In the genomic region with DNA sequence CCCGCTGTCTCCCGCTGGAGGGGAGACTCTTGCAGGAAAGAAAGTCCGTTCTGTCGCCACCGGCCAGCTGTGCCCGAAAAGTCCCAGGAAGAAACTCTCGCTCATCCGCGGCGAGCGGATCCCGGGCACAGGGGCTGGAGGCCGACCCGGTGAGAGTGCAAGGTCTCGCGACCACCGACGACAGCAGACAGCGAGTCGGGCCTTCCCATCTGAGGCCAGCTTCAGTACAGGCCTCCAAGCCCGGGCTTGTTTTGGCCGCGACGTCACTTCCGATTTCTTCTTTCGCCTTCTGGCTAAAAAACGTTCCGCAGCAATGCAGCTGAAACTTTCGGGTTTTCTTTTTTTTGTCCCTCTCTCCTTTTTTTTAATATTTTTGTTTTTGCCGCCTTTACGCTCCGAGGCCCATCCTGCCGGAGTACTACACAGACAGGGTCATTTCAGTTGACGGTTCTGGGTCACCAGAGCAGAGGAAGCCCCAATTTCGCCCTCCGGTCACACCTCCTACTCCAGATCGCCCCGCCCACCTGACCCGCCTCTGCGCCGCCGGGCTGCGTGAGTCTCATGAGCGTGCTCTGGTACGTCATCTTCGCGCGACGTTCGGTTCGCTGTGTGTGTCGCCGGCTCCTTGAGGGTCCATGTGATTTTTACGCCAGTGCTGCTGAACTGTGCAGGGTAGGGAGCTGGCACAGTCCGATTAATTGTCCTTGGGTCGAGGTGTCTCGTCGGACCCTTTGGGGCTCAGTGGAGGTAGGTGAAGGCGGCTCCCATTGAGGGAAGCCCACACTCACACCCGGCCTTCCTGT, we compare ENCODE assay signal across 8 cellular contexts. TPM values are rescaled to one million over a fixed set of nuclear protein-coding genes. Genes with fewer than 3 reads are reported as not detected.
DNase-seq lines count a peak whose midpoint lies in the region; ATAC-seq and TF ChIP-seq lines count a peak whose summit lies in the region.

ANKRA2 (minus strand) TSS at position 474 of the 803 bp plus-strand sequence. CDS start 2,758 bp downstream, outside the sequence.
UTP15 (plus strand) TSS at position 578 of the 803 bp plus-strand sequence. CDS start 1,602 bp downstream, outside the sequence.

- peaks cover 9 to 12% of the 10 kb centered on the region in 2 experiments; a peak in 3 of 4 replicates for H3K4me1 ChIP-seq in SK-N-SH (ENCODE audit: control insufficient read depth in 1 of 2, insufficient read depth in 2 of 2, low read depth in 1 of 2, low read length in 1 of 2)
- peaks cover 9 to 49% (median 16%) of the 10 kb centered on the region in 3 donors for H3K4me1 ChIP-seq in gastroesophageal sphincter
- H3K4me1 ChIP-seq in neutrophil (ENCODE audit: control insufficient read depth in 1 of 2, insufficient read depth in 1 of 2, low read depth in 1 of 2, low read length in 1 of 2): peaks cover 18 to 23% of the 10 kb centered on the region in 2 experiments

- no peaks in the 10 kb centered on the region for H3K27me3 ChIP-seq in SK-N-SH (ENCODE audit: insufficient read depth)
- no peaks in the 10 kb centered on the region for H3K27me3 ChIP-seq in gastroesophageal sphincter
- no peaks in the 10 kb centered on the region for H3K27me3 ChIP-seq in neutrophil

- CTCF ChIA-PET in SK-N-SH (lab: Yijun Ruan, JAX): interaction anchor here (0.6 to 2.4 kb wide), 5 partner anchors 11 to 228 kb away, joined by 3 to 13 read pairs (median 4); no protein-coding TSS in a partner anchor

- POLR2A ChIA-PET in SK-N-SH (lab: Yijun Ruan, JAX): interaction anchor here (0.7 to 1.6 kb wide), 3 partner anchors 9 to 68 kb away, joined by 3 to 6 read pairs (median 6); partner anchors contain the start of gene BTF3

- H2AFZ ChIP-seq in SK-N-SH (ENCODE audit: low read depth): peak within 1 kb of the TSS; percentile 92

- peaks cover 77% of the 10 kb centered on the region for H3K79me2 ChIP-seq in SK-N-SH (ENCODE audit: insufficient read depth)

- peak within 1 kb of the TSS; percentile 90 for H3K9ac ChIP-seq in SK-N-SH

- H3K9me3 ChIP-seq in SK-N-SH (no peaks in the 10 kb centered on the region), gastroesophageal sphincter (no peaks in the 10 kb centered on the region), neutrophil (no peaks in the 10 kb centered on the region)

- 2% methylated on average over 40 of the region's 60 CpGs for WGBS in SK-N-SH (ENCODE audit: low lambda C conversion rate)
- WGBS in gastroesophageal sphincter (ENCODE audit: low coverage in 1 of 2), 2 donors: 0 to 1% methylated on average over 18 to 19 of the region's 60 CpGs

- TF ChIP-seq POLR2A in gastroesophageal sphincter (IDR thresholded peaks at IDR 0.05): peak; percentile 19 to 31

- no peaks in the 10 kb centered on the region for H4K20me1 ChIP-seq in SK-N-SH (ENCODE audit: insufficient read depth)

- peak within 1 kb of the TSS; percentile 94 for H3K4me2 ChIP-seq in SK-N-SH

- H3K27ac ChIP-seq in SK-N-SH (ENCODE audit: low read depth in 2 of 2, low read length in 1 of 2) (peak within 1 kb of the TSS; percentile 85 to 87), gastroesophageal sphincter (peak within 1 kb of the TSS; percentile 85 to 96 (median 92)), neutrophil (peak within 1 kb of the TSS; percentile 94), substantia nigra (ENCODE audit: low read depth, low read length, poor library complexity, severe bottlenecking) (peak within 1 kb of the TSS; percentile 86)

- TF ChIP-seq RAD21 in SK-N-SH (IDR thresholded peaks at IDR 0.05; ENCODE audit: low read length): no peak

- no peak for TF ChIP-seq EP300 in SK-N-SH (IDR thresholded peaks at IDR 0.05; ENCODE audit: borderline replicate concordance in 1 of 2, low read depth in 1 of 2, low read length in 1 of 2)
- no peak for TF ChIP-seq EP300 in gastroesophageal sphincter (IDR thresholded peaks at IDR 0.05)

- no peaks in the 10 kb centered on the region for H3F3A ChIP-seq in SK-N-SH (replicated peaks; ENCODE audit: insufficient read depth)

- TF ChIP-seq CTCF in SK-N-SH (IDR thresholded peaks at IDR 0.05): no peak
- TF ChIP-seq CTCF in gastroesophageal sphincter (IDR thresholded peaks at IDR 0.05): no peak
- peak; percentile 4 for TF ChIP-seq CTCF in neutrophil (IDR thresholded peaks at IDR 0.05)

- no peaks in the 10 kb centered on the region for H3K9me2 ChIP-seq in SK-N-SH

- peaks cover 27 to 42% of the 10 kb centered on the region in 2 experiments for H3K36me3 ChIP-seq in SK-N-SH (replicated peaks in 1 of 2; ENCODE audit: control insufficient read depth in 1 of 2, insufficient read depth in 2 of 2, low read length in 1 of 2)
- H3K36me3 ChIP-seq in gastroesophageal sphincter: peaks cover 5 to 49% of the 10 kb centered on the region in 2 donors
- peaks cover 20% of the 10 kb centered on the region for H3K36me3 ChIP-seq in neutrophil

- DNase-seq in GM04504 (ENCODE audit: low read depth) (peak; percentile 96), NCI-H1048 (lab: John Stamatoyannopoulos, UW) (peak; percentile 91), SK-N-SH (peak; percentile 91), substantia nigra (lab: John Stamatoyannopoulos, UW) (peak; percentile 73 to 99 (median 95))
- peak; percentile 99 for DNase-seq in activated naive CD4-positive, alpha-beta T cell treated with anti-CD3 and anti-CD28 coated beads, Interleukin-2, amount 50 U/mL, for 16 hours

- H3K4me3 ChIP-seq in SK-N-SH (ENCODE audit: low read depth in 2 of 2, low read length in 1 of 2) (peak within 1 kb of the TSS; percentile 94 to 99), gastroesophageal sphincter (peak within 1 kb of the TSS; percentile 65 to 76), neutrophil (ENCODE audit: low read depth in 1 of 2, low read length in 1 of 2) (peak within 1 kb of the TSS; percentile 83 to 94)

- ATAC-seq in HG02571 (IDR thresholded peaks at IDR 0.05; ENCODE audit: unreplicated experiment) (peak; percentile 94), gastroesophageal sphincter (peak; percentile 99)

TF ChIP-seq in SK-N-SH, 30 proteins besides CTCF, POLR2A, EP300 and RAD21 (continues in another document):
- TF ChIP-seq SIN3A (IDR thresholded peaks at IDR 0.05; ENCODE audit: borderline replicate concordance, low read depth, low read length): peak; percentile 95
- TF ChIP-seq, protein P1, sequence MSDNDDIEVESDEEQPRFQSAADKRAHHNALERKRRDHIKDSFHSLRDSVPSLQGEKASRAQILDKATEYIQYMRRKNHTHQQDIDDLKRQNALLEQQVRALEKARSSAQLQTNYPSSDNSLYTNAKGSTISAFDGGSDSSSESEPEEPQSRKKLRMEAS (IDR thresholded peaks at IDR 0.05; ENCODE audit: low read depth): peak; percentile 96
- peak; percentile 100 for TF ChIP-seq MXI1 (IDR thresholded peaks at IDR 0.05; ENCODE audit: low read depth, low read length)
- TF ChIP-seq ELF1 (IDR thresholded peaks at IDR 0.05): 0 out of 2 replicates have a peak, but pooled peaks have one; percentile 33
- no peak for TF ChIP-seq NFIC (IDR thresholded peaks at IDR 0.05; ENCODE audit: borderline replicate concordance)
- peak; percentile 44; the same call in 1 of the 2 replicates for TF ChIP-seq TAF1 (IDR thresholded peaks at IDR 0.05; ENCODE audit: borderline replicate concordance, low read depth, low read length)
- TF ChIP-seq TCF12 (IDR thresholded peaks at IDR 0.05): no peak
- TF ChIP-seq ZBTB33 (IDR thresholded peaks at IDR 0.05; ENCODE audit: borderline replicate concordance, low read depth): 0 out of 2 replicates have a peak, but pooled peaks have one; percentile 19
- no peak for TF ChIP-seq FOXM1 (IDR thresholded peaks at IDR 0.05; ENCODE audit: low read depth)
- TF ChIP-seq, protein P2, sequence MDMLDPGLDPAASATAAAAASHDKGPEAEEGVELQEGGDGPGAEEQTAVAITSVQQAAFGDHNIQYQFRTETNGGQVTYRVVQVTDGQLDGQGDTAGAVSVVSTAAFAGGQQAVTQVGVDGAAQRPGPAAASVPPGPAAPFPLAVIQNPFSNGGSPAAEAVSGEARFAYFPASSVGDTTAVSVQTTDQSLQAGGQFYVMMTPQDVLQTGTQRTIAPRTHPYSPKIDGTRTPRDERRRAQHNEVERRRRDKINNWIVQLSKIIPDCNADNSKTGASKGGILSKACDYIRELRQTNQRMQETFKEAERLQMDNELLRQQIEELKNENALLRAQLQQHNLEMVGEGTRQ (IDR thresholded peaks at IDR 0.05; ENCODE audit: borderline replicate concordance, low read depth, low read length): peak; percentile 58
- TF ChIP-seq POLR2AphosphoS5 (IDR thresholded peaks at IDR 0.05; ENCODE audit: low read depth, low read length): peak; percentile 69
- TF ChIP-seq GATA2 (CRISPR knock-in tag; IDR thresholded peaks at IDR 0.05): no peak
- peak; percentile 70 for TF ChIP-seq NRF1 (IDR thresholded peaks at IDR 0.05; ENCODE audit: low read depth, low read length)
- TF ChIP-seq USF1 (IDR thresholded peaks at IDR 0.05; ENCODE audit: borderline replicate concordance, low read depth): peak; percentile 74; the same call in 1 of the 2 replicates

RNA-seq across cellular contexts. Expression of gene ANKRA2, which starts in this region (rescaled TPM):
- polyA plus RNA-seq in SK-N-SH (2012; rRNA removed): 14.5 and 20.5 TPM in 2 replicates
- 16.8 and 18.9 TPM in 2 replicates for polyA plus RNA-seq in SK-N-SH (2012; cell fraction: cytosol; rRNA removed)
- 21.7 and 38.5 TPM in 2 replicates for polyA plus RNA-seq in SK-N-SH (2012; cell fraction: nucleus; rRNA removed)
- total RNA-seq in gastroesophageal sphincter: 10 to 100 TPM; 18.3 to 55.3 (median 28.2) TPM

RNA-seq across cellular contexts. Expression of gene UTP15, which starts in this region (rescaled TPM):
- polyA plus RNA-seq in SK-N-SH (2012; rRNA removed): 10.2 and 12.6 TPM in 2 replicates
- polyA plus RNA-seq in SK-N-SH (2012; cell fraction: cytosol; rRNA removed): 6.1 and 7.9 TPM in 2 replicates
- 50.8 and 77.7 TPM in 2 replicates for polyA plus RNA-seq in SK-N-SH (2012; cell fraction: nucleus; rRNA removed)
- total RNA-seq in gastroesophageal sphincter: 10 to 100 TPM; 10.5 to 35.0 (median 22.4) TPM

Comparison
In these comparisons a context has a peak if more than half of its experiments do, and no peak if none do; other contexts are left out.
1. Peak in every context shown above with its lines: DNase-seq, ATAC-seq, H3K4me3 ChIP-seq and H3K27ac ChIP-seq.